ENCODE assay signal across 19 cellular contexts in genomic region chr3:188415196-188415595, GRCh38.
DNase-seq lines count a peak whose midpoint lies in the region; ATAC-seq, FAIRE-seq and TF ChIP-seq lines count a peak whose summit lies in the region.
"Had no signal": no experiment of that assay in that cellular context is flagged by ENCODE, and none has a peak within 500 bp of the region (broad histone marks: within the 10 kb centered on the region; RNA-seq: fewer than 3 reads in every experiment).

No MANE protein-coding gene starts in this region.

- H2AFZ ChIP-seq in IMR-90 (replicated peaks; ENCODE audit: low read length, poor library complexity) (no peak overlapping the region), K562 (ENCODE audit: low read depth, low read length) (no peak overlapping the region)

- H3K9me1 ChIP-seq in IMR-90 (ENCODE audit: insufficient read depth, low read length) (no peaks in the 10 kb centered on the region; the same call in 1 of the 2 replicates), K562 (ENCODE audit: control insufficient read depth, insufficient read depth, low read length) (no peaks in the 10 kb centered on the region)

- H3K79me2 ChIP-seq in K562 (ENCODE audit: control insufficient read depth, insufficient read depth, low read length) = no peaks in the 10 kb centered on the region

- ATAC-seq in IMR-90 (ENCODE audit: low read depth) (no peak), K562 (no peak), GM21737 (IDR thresholded peaks at IDR 0.05; ENCODE audit: unreplicated experiment) (no peak), HG03571 (IDR thresholded peaks at IDR 0.05; ENCODE audit: unreplicated experiment) (no peak)
- ATAC-seq: T-cell had no signal

- POLR2A ChIA-PET in IMR-90 (lab: Charles Lee; ENCODE audit: unreplicated experiment) (no interaction called here), K562 (lab: Yijun Ruan, JAX) (no interaction called here)

- H3K79me1 ChIP-seq in IMR-90 (ENCODE audit: low read depth in 1 of 2, low read length in 2 of 2) = peaks cover 30 to 45% of the 10 kb centered on the region in 2 experiments

- H4K20me1 ChIP-seq in IMR-90 (ENCODE audit: insufficient read depth, low read length) (peaks cover 26% of the 10 kb centered on the region; the same call in 1 of the 2 replicates), K562 (replicated peaks; ENCODE audit: control insufficient read depth, insufficient read depth, low read length) (no peaks in the 10 kb centered on the region)

- DNase-seq in EL (peak; percentile 25), IMR-90 (peak; percentile 33), K562 (ENCODE audit: extremely low read depth in 1 of 4, low spot score in 3 of 4) (no peak), iris pigment epithelial cell (ENCODE audit: low read depth) (peak; percentile 68), NCI-H2029 treated with DMSO at 0.1 percent for 48 hours (lab: John Stamatoyannopoulos, UW) (no peak)
- no peak for DNase-seq in activated CD4-positive, alpha-beta T cell treated with anti-CD3 and anti-CD28 coated beads for 4 hours
- DNase-seq: C1 segment of cervical spinal cord; CD8-positive, alpha-beta memory T cell; HCEC 1CT; MM.1S; NCI-H1092; NCI-H1436 treated with DMSO at 0.1 percent for 48 hours; NCI-H2029; NCI-H748 treated with DMSO at 0.1 percent for 48 hours; NK-92 treated with Interleukin-12 subunit alpha and Interleukin-12 subunit beta, amount 100 ng/mL, for 24 hours; SHP77 treated with DMSO at 0.1 percent for 48 hours; T-cell had no signal

- no peak for TF ChIP-seq EP300 in K562 (IDR thresholded peaks at IDR 0.05; ENCODE audit: low read length)

- intact Hi-C loops in IMR-90 (cut with micrococcal nuclease) (no loop called here), K562 (cut with micrococcal nuclease) (no loop called here)

- no peak for TF ChIP-seq RAD21 in IMR-90 (IDR thresholded peaks at IDR 0.05; ENCODE audit: low read length)
- no peak for TF ChIP-seq RAD21 in K562 (CRISPR knock-in tag; conservative IDR thresholded peaks at IDR 0.05 in 1 of 2, IDR thresholded peaks at IDR 0.05 in 1 of 2)

- no peak overlapping the region for H3K4ac ChIP-seq in IMR-90 (ENCODE audit: low read depth, low read length)

- no peak overlapping the region for H3K14ac ChIP-seq in IMR-90 (replicated peaks; ENCODE audit: low read depth, low read length)

- H2BK5ac ChIP-seq in IMR-90 (ENCODE audit: low read depth, low read length, poor library complexity, severe bottlenecking) = no peak overlapping the region

- FAIRE-seq in K562 (lab: Jason Lieb, UNC) = no peak

- H3K4me3 ChIP-seq in IMR-90 (ENCODE audit: insufficient read depth, low read depth, low read length) (no peak overlapping the region), K562 (no peak overlapping the region)

- H3K9ac ChIP-seq in IMR-90 (ENCODE audit: low read depth, low read length) (no peak overlapping the region), K562 (ENCODE audit: insufficient read depth in 1 of 2, low read depth in 2 of 2, low read length in 2 of 2) (no peak overlapping the region)

- no peak overlapping the region for H3K4me2 ChIP-seq in IMR-90 (ENCODE audit: low read depth, low read length)
- H3K4me2 ChIP-seq in K562 (ENCODE audit: insufficient read depth, low read length) = no peak overlapping the region

- H3K27me3 ChIP-seq in IMR-90 (ENCODE audit: control insufficient read depth, insufficient read depth, low read length) (no peaks in the 10 kb centered on the region), K562 (ENCODE audit: control insufficient read depth in 2 of 2, insufficient read depth in 2 of 2, low read length in 2 of 2) (no peaks in the 10 kb centered on the region)

- H3K36me3 ChIP-seq in IMR-90 (ENCODE audit: control insufficient read depth, insufficient read depth, low read length) (peaks cover 2% of the 10 kb centered on the region; the same call in 1 of the 2 replicates), K562 (ENCODE audit: control insufficient read depth, insufficient read depth, low read length) (no peaks in the 10 kb centered on the region)

- H3K18ac ChIP-seq in IMR-90 (ENCODE audit: low read depth, low read length) = no peak overlapping the region

- no peak overlapping the region for H3K23ac ChIP-seq in IMR-90 (ENCODE audit: low read depth, low read length)

- no peak overlapping the region for H2BK120ac ChIP-seq in IMR-90 (ENCODE audit: low read depth, low read length)

- H2BK20ac ChIP-seq in IMR-90 (ENCODE audit: low read depth, low read length) = no peak overlapping the region

- peaks cover 1% of the 10 kb centered on the region; the same call in 1 of the 2 replicates for H3K4me1 ChIP-seq in IMR-90 (ENCODE audit: control insufficient read depth, insufficient read depth, low read length)
- H3K4me1 ChIP-seq in K562 (replicated peaks in 1 of 2; ENCODE audit: control insufficient read depth in 2 of 2, insufficient read depth in 2 of 2, low read length in 2 of 2) = no peaks in the 10 kb centered on the region

- H2AK5ac ChIP-seq in IMR-90 (ENCODE audit: low read depth, low read length) = no peak overlapping the region

- H2BK15ac ChIP-seq in IMR-90 (ENCODE audit: low read depth, low read length) = no peak overlapping the region

- dilution Hi-C loops in IMR-90 (cut with HindIII; ENCODE audit: low sequenced_read_pairs, unreplicated experiment) = no loop called here

- in situ Hi-C loops in IMR-90 (cut with MboI; ENCODE audit: low sequenced_read_pairs) (loop anchor here (25.0 kb wide), 1 partner anchor 678 kb away; the partner anchor contains the start of gene BCL6), K562 (cut with MboI) (no loop called here)

- H3K27ac ChIP-seq in IMR-90 (ENCODE audit: insufficient read depth, low read length) (no peak overlapping the region), K562 (ENCODE audit: extremely low read depth, low read depth, low read length) (no peak overlapping the region)

- no peak overlapping the region for H3K56ac ChIP-seq in IMR-90 (ENCODE audit: extremely low read depth, insufficient read depth, low read length)

- no CpG with 5 or more reads among the region's 3 CpGs for WGBS in IMR-90 (ENCODE audit: extremely low coverage in 2 of 2, insufficient read length in 1 of 2), 2 experiments
- WGBS in K562 (ENCODE audit: insufficient coverage, low coverage, missing lambda C conversion rate) = 0% methylated on average over 3 of the region's 3 CpGs

- CTCF ChIA-PET in IMR-90 (lab: Yijun Ruan, JAX) (no interaction called here), K562 (lab: Yijun Ruan, JAX; ENCODE audit: low intra/inter-chr PET ratio) (no interaction called here)

- H4K8ac ChIP-seq in IMR-90 (ENCODE audit: low read depth in 2 of 2, low read length in 2 of 2) = no peak overlapping the region

- H4K5ac ChIP-seq in IMR-90 (ENCODE audit: low read depth, low read length) = no peak overlapping the region

- no peak overlapping the region for H4K91ac ChIP-seq in IMR-90 (ENCODE audit: insufficient read depth, low read depth, low read length)

- TF ChIP-seq POLR2A in IMR-90 (IDR thresholded peaks at IDR 0.05; ENCODE audit: low read depth, low read length) = no peak
- TF ChIP-seq POLR2A in K562 (conservative IDR thresholded peaks at IDR 0.05) = no peak

- TF ChIP-seq CTCF in IMR-90 (conservative IDR thresholded peaks at IDR 0.05; ENCODE audit: low read depth, low read length) (no peak), K562 (IDR thresholded peaks at IDR 0.05 in 2 of 3, conservative IDR thresholded peaks at IDR 0.05 in 1 of 3; ENCODE audit: insufficient read depth in 2 of 3, low read depth in 1 of 3, low read length in 3 of 3) (no peak)

- BruUV-seq in IMR-90 (replicated peaks; lab: Mats Ljungman, UMichigan) (no TSS peak), K562 (replicated peaks; lab: Mats Ljungman, UMichigan) (no TSS peak)

- no peak overlapping the region for H2AK9ac ChIP-seq in IMR-90 (replicated peaks; ENCODE audit: low read depth, low read length, poor library complexity)

- H3K9me3 ChIP-seq in IMR-90 (ENCODE audit: control insufficient read depth, insufficient read depth, low read length) (no peaks in the 10 kb centered on the region), K562 (replicated peaks; ENCODE audit: control insufficient read depth, insufficient read depth, low read depth, low read length) (no peaks in the 10 kb centered on the region; the same call in 1 of the 2 replicates)

TF ChIP-seq in IMR-90, 13 proteins besides CTCF, POLR2A, EP300 and RAD21:
- TF ChIP-seq, protein P1, sequence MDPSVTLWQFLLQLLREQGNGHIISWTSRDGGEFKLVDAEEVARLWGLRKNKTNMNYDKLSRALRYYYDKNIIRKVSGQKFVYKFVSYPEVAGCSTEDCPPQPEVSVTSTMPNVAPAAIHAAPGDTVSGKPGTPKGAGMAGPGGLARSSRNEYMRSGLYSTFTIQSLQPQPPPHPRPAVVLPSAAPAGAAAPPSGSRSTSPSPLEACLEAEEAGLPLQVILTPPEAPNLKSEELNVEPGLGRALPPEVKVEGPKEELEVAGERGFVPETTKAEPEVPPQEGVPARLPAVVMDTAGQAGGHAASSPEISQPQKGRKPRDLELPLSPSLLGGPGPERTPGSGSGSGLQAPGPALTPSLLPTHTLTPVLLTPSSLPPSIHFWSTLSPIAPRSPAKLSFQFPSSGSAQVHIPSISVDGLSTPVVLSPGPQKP (IDR thresholded peaks at IDR 0.05; ENCODE audit: borderline replicate concordance, low read depth, low read length) = no peak
- TF ChIP-seq MAFK (IDR thresholded peaks at IDR 0.05; ENCODE audit: low read depth, low read length) (peak; percentile 78), FOS (IDR thresholded peaks at IDR 0.05; ENCODE audit: low read depth, low read length) (no peak), NFE2L2 (IDR thresholded peaks at IDR 0.05; ENCODE audit: low read depth, low read length) (peak; percentile 90)

TF ChIP-seq in K562, 482 proteins besides CTCF, POLR2A, EP300 and RAD21:
- no peak for TF ChIP-seq HDAC3 (IDR thresholded peaks at IDR 0.05; ENCODE audit: borderline replicate concordance, partially characterized antibody)
- no peak for TF ChIP-seq OTX1 (CRISPR knock-in tag; IDR thresholded peaks at IDR 0.05)
- 0 out of 2 replicates have a peak, but pooled peaks have one; percentile 3 for TF ChIP-seq MAFF (IDR thresholded peaks at IDR 0.05; ENCODE audit: low read length)
- 0 out of 2 replicates have a peak, but pooled peaks have one; percentile 5 for TF ChIP-seq ZNF316 (IDR thresholded peaks at IDR 0.05)
TF ChIP-seq in K562: peak in this region for 2.

Comparison
In these comparisons a context has a peak if more than half of its experiments do, and no peak if none do; other contexts are left out.
1. DNase-seq: peak in EL (single experiment), IMR-90 (single experiment) and iris pigment epithelial cell (single experiment); none in K562 (0 of 4), activated CD4-positive, alpha-beta T cell treated with anti-CD3 and anti-CD28 coated beads for 4 hours (0 of 2) and NCI-H2029 treated with DMSO at 0.1 percent for 48 hours (single experiment).